In the genomic region with DNA sequence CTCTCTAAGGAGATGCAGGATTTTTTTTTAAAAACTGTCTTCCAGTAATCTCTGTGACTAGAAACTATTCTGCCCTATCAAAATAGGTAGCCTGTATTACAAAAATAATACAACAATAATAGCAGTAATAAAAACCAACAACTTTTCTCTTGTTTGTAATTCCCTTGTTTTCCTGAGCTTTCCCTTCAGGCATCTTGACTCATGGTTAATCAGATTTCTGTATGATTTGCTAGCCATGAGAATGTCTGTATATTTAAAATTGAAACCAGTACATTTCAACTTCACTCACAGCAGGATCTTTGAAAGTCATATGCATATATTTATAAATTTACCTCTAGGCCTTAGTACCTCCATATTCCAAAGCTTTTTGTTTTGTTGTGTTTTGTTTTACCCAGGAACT, we compare ENCODE assay signal across 17 cellular contexts. TPM values are rescaled to one million over a fixed set of nuclear protein-coding genes. Genes with fewer than 3 reads are reported as not detected.
DNase-seq lines count a peak whose midpoint lies in the region; ATAC-seq and TF ChIP-seq lines count a peak whose summit lies in the region.
"Had no signal": no experiment of that assay in that cellular context is flagged by ENCODE, and none has a peak within 500 bp of the region (broad histone marks: within the 10 kb centered on the region; RNA-seq: fewer than 3 reads in every experiment).

No MANE protein-coding gene starts in this region.

- no peaks in the 10 kb centered on the region for H3K4me1 Mint-ChIP-seq in activated T-cell treated with anti-CD3 and anti-CD28 coated beads, Interleukin-2, amount 50 U/mL, for 72 hours (ENCODE audit: low read depth)
- H3K4me1 Mint-ChIP-seq: CD8-positive, alpha-beta memory T cell had no signal

- ATAC-seq in HCT116 (no peak), foreskin keratinocyte (peak; percentile 56)
- ATAC-seq in activated T-cell treated with anti-CD3 and anti-CD28 coated beads, Interleukin-2, amount 50 U/mL, for 72 hours (replicated peaks in 1 of 2): no peak

- no peak for TF ChIP-seq RAD21 in HCT116 (IDR thresholded peaks at IDR 0.05; ENCODE audit: low read depth)

- RAD21 ChIA-PET in HCT116 (lab: Charles Lee; ENCODE audit: low non-redundant PET in 1 of 2, low total read pairs in 2 of 2, uncharacterized antibody in 2 of 2, unreplicated experiment in 2 of 2): no interaction called here

- DNase-seq in ELR (ENCODE audit: low read depth) (peak; percentile 44), HCT116 (ENCODE audit: low read depth, low spot score) (no peak), SK-N-MC (ENCODE audit: low read depth, low spot score) (no peak), foreskin keratinocyte (peak in 1 of 2 donors; percentile 34), NOMO-1 (lab: John Stamatoyannopoulos, UW; ENCODE audit: unreplicated experiment in 2 of 2) (no peak), NCI-H2196 treated with DMSO at 0.1 percent for 48 hours (lab: John Stamatoyannopoulos, UW; ENCODE audit: unreplicated experiment) (no peak)
- no peak for DNase-seq in activated T-cell treated with anti-CD3 and anti-CD28 coated beads, Interleukin-2, amount 50 U/mL, for 72 hours
- DNase-seq: ACHN; BE2C; C1 segment of cervical spinal cord; CD4-positive, CD25-positive, alpha-beta regulatory T cell; CD8-positive, alpha-beta memory T cell; COR-L47; GDM1; GOT3; H9 had no signal

- H3K4me2 ChIP-seq in HCT116 (ENCODE audit: low read length): no peak overlapping the region

- H3K4me1 ChIP-seq in HCT116 (ENCODE audit: control insufficient read depth in 1 of 2, insufficient read depth in 2 of 2, low read length in 2 of 2): no peaks in the 10 kb centered on the region
- no peaks in the 10 kb centered on the region for H3K4me1 ChIP-seq in foreskin keratinocyte
- H3K4me1 ChIP-seq: BE2C had no signal

- H3K4me3 Mint-ChIP-seq in activated T-cell treated with anti-CD3 and anti-CD28 coated beads, Interleukin-2, amount 50 U/mL, for 72 hours: no peak overlapping the region
- H3K4me3 Mint-ChIP-seq: CD4-positive, CD25-positive, alpha-beta regulatory T cell; CD8-positive, alpha-beta memory T cell; H9 had no signal

- H3K27me3 ChIP-seq in HCT116 (ENCODE audit: insufficient read depth, low read length) (no peaks in the 10 kb centered on the region), foreskin keratinocyte (no peaks in the 10 kb centered on the region)
- H3K27me3 ChIP-seq: BE2C had no signal

- H3K9me3 Mint-ChIP-seq in activated T-cell treated with anti-CD3 and anti-CD28 coated beads, Interleukin-2, amount 50 U/mL, for 72 hours: no peaks in the 10 kb centered on the region
- H3K9me3 Mint-ChIP-seq: CD8-positive, alpha-beta memory T cell; H9 had no signal

- no peak for TF ChIP-seq POLR2A in HCT116 (IDR thresholded peaks at IDR 0.05; ENCODE audit: borderline replicate concordance, extremely low read depth, insufficient read depth, insufficient read length)

- H3K27ac ChIP-seq in HCT116 (ENCODE audit: low read depth, low read length) (no peak overlapping the region), SK-N-MC (peak overlapping the region; percentile 63), foreskin keratinocyte (no peak overlapping the region)

- no peaks in the 10 kb centered on the region for H4K20me1 ChIP-seq in HCT116 (ENCODE audit: insufficient read depth)

- POLR2A ChIA-PET in HCT116 (lab: Charles Lee): no interaction called here

- no TSS peak for BruUV-seq in HCT116 (replicated peaks; lab: Mats Ljungman, UMichigan)

- no peak overlapping the region for H3K27ac Mint-ChIP-seq in activated T-cell treated with anti-CD3 and anti-CD28 coated beads, Interleukin-2, amount 50 U/mL, for 72 hours
- H3K27ac Mint-ChIP-seq: CD4-positive, CD25-positive, alpha-beta regulatory T cell; H9 had no signal

- TF ChIP-seq CTCF in HCT116 (IDR thresholded peaks at IDR 0.05 in 2 of 3, conservative IDR thresholded peaks at IDR 0.05 in 1 of 3; ENCODE audit: borderline replicate concordance in 1 of 3, insufficient read depth in 1 of 3, low read depth in 2 of 3, low read length in 2 of 3): no peak
- TF ChIP-seq CTCF in foreskin keratinocyte (conservative IDR thresholded peaks at IDR 0.05): no peak

- H3K36me3 ChIP-seq in HCT116 (ENCODE audit: control insufficient read depth in 1 of 2, insufficient read depth in 2 of 2, low read length in 2 of 2): no peaks in the 10 kb centered on the region
- no peaks in the 10 kb centered on the region for H3K36me3 ChIP-seq in SK-N-MC (ENCODE audit: insufficient read depth, low read length)
- H3K36me3 ChIP-seq: BE2C had no signal

- peak overlapping the region; percentile 13 for H2AFZ ChIP-seq in HCT116 (ENCODE audit: low read depth, low read length, poor library complexity, severe bottlenecking)

- H3K9me2 ChIP-seq in HCT116 (ENCODE audit: insufficient read depth): no peaks in the 10 kb centered on the region

- H3K9ac ChIP-seq in HCT116 (ENCODE audit: low read length): no peak overlapping the region
- H3K9ac ChIP-seq in SK-N-MC (ENCODE audit: insufficient read length): no peak overlapping the region

- intact Hi-C loops in HCT116 (cut with micrococcal nuclease): no loop called here

- no peaks in the 10 kb centered on the region for H3K27me3 Mint-ChIP-seq in activated T-cell treated with anti-CD3 and anti-CD28 coated beads, Interleukin-2, amount 50 U/mL, for 72 hours (ENCODE audit: low read depth)
- H3K27me3 Mint-ChIP-seq: CD4-positive, CD25-positive, alpha-beta regulatory T cell had no signal

- no peaks in the 10 kb centered on the region for H3K9me3 ChIP-seq in HCT116 (ENCODE audit: control insufficient read depth in 1 of 2, insufficient read depth in 1 of 2, low read depth in 1 of 2, low read length in 2 of 2)
- H3K9me3 ChIP-seq in SK-N-MC (ENCODE audit: low read depth, low read length): no peaks in the 10 kb centered on the region; the same call in 1 of the 2 replicates
- H3K9me3 ChIP-seq: BE2C had no signal

- no peaks in the 10 kb centered on the region for H3K36me3 Mint-ChIP-seq in activated T-cell treated with anti-CD3 and anti-CD28 coated beads, Interleukin-2, amount 50 U/mL, for 72 hours (ENCODE audit: insufficient read depth in 2 of 2)
- H3K36me3 Mint-ChIP-seq: CD4-positive, CD25-positive, alpha-beta regulatory T cell; CD8-positive, alpha-beta memory T cell had no signal

- no peaks in the 10 kb centered on the region for H3K79me2 ChIP-seq in HCT116 (ENCODE audit: insufficient read depth, low read length)

- CTCF ChIA-PET in HCT116 (lab: Charles Lee): no interaction called here

- H3K4me3 ChIP-seq in HCT116 (replicated peaks in 1 of 2; ENCODE audit: low read depth in 1 of 2, low read length in 2 of 2): no peak overlapping the region
- peak overlapping the region; percentile 30; the same call in 1 of the 2 replicates for H3K4me3 ChIP-seq in SK-N-MC

TF ChIP-seq in HCT116, 20 proteins besides CTCF, POLR2A, EP300 and RAD21 (continues in another document):
- TF ChIP-seq POLR2AphosphoS5 (IDR thresholded peaks at IDR 0.05; ENCODE audit: low read depth, low read length) (no peak), ZFX (IDR thresholded peaks at IDR 0.05) (no peak), CBX3 (IDR thresholded peaks at IDR 0.05; ENCODE audit: low read depth) (no peak), FOSL1 (IDR thresholded peaks at IDR 0.05; ENCODE audit: low read depth) (no peak)
- TF ChIP-seq, protein P1, sequence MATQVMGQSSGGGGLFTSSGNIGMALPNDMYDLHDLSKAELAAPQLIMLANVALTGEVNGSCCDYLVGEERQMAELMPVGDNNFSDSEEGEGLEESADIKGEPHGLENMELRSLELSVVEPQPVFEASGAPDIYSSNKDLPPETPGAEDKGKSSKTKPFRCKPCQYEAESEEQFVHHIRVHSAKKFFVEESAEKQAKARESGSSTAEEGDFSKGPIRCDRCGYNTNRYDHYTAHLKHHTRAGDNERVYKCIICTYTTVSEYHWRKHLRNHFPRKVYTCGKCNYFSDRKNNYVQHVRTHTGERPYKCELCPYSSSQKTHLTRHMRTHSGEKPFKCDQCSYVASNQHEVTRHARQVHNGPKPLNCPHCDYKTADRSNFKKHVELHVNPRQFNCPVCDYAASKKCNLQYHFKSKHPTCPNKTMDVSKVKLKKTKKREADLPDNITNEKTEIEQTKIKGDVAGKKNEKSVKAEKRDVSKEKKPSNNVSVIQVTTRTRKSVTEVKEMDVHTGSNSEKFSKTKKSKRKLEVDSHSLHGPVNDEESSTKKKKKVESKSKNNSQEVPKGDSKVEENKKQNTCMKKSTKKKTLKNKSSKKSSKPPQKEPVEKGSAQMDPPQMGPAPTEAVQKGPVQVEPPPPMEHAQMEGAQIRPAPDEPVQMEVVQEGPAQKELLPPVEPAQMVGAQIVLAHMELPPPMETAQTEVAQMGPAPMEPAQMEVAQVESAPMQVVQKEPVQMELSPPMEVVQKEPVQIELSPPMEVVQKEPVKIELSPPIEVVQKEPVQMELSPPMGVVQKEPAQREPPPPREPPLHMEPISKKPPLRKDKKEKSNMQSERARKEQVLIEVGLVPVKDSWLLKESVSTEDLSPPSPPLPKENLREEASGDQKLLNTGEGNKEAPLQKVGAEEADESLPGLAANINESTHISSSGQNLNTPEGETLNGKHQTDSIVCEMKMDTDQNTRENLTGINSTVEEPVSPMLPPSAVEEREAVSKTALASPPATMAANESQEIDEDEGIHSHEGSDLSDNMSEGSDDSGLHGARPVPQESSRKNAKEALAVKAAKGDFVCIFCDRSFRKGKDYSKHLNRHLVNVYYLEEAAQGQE (IDR thresholded peaks at IDR 0.05; ENCODE audit: low read depth): no peak
- TF ChIP-seq, protein P2, sequence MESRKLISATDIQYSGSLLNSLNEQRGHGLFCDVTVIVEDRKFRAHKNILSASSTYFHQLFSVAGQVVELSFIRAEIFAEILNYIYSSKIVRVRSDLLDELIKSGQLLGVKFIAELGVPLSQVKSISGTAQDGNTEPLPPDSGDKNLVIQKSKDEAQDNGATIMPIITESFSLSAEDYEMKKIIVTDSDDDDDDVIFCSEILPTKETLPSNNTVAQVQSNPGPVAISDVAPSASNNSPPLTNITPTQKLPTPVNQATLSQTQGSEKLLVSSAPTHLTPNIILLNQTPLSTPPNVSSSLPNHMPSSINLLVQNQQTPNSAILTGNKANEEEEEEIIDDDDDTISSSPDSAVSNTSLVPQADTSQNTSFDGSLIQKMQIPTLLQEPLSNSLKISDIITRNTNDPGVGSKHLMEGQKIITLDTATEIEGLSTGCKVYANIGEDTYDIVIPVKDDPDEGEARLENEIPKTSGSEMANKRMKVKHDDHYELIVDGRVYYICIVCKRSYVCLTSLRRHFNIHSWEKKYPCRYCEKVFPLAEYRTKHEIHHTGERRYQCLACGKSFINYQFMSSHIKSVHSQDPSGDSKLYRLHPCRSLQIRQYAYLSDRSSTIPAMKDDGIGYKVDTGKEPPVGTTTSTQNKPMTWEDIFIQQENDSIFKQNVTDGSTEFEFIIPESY (IDR thresholded peaks at IDR 0.05; ENCODE audit: extremely low read depth, insufficient replicate concordance, low read length): no peak
- TF ChIP-seq, protein P3, sequence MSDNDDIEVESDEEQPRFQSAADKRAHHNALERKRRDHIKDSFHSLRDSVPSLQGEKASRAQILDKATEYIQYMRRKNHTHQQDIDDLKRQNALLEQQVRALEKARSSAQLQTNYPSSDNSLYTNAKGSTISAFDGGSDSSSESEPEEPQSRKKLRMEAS (IDR thresholded peaks at IDR 0.05): no peak

RNA-seq across cellular contexts. Expression of a gene that starts 38.2 kb away (rescaled TPM):
- not detected for total RNA-seq in HCT116 (2021; ENCODE audit: unreplicated experiment)
- not detected in 2 replicates for polyA plus RNA-seq in HCT116 (2012)
- not detected in 2 replicates for total RNA-seq in foreskin keratinocyte
- not detected in 2 replicates for polyA plus RNA-seq in foreskin keratinocyte
- total RNA-seq in activated T-cell treated with anti-CD3 and anti-CD28 coated beads, Interleukin-2, amount 50 U/mL, for 72 hours: under 1 TPM; 0.41 to 0.83 TPM
- total RNA-seq: CD4-positive, CD25-positive, alpha-beta regulatory T cell; HT1080 had no signal
